Comparison of ENCODE assay signal across 17 cellular contexts in genomic region chr16:12288537-12289174, GRCh38.
"Had no signal": no experiment of that assay in that cellular context is flagged by ENCODE, and none has a peak within 500 bp of the region (broad histone marks: within the 10 kb centered on the region; RNA-seq: fewer than 3 reads in every experiment).

No MANE protein-coding gene starts in this region.

- H3K27ac ChIP-seq: upper lobe of left lung had no signal

- ATAC-seq: activated CD8-positive, alpha-beta T cell treated with anti-CD3 and anti-CD28 coated beads for 36 hours; activated T-helper 17 cell treated with anti-CD3 and anti-CD28 coated beads, Interleukin-2, amount 50 U/mL, for 72 hours; stimulated activated naive CD8-positive, alpha-beta T cell treated with anti-CD3 and anti-CD28 coated beads, Interleukin-15, Interleukin-2, amounts not matched to agents 100 U/mL and 50 U/mL, for 24 hours had no signal

- H3K4me3 ChIP-seq: hepatocyte, upper lobe of left lung had no signal

- DNase-seq: activated CD4-positive, alpha-beta T cell treated with anti-CD3 and anti-CD28 coated beads for 48 hours; activated CD4-positive, CD25-positive, alpha-beta regulatory T cell; activated CD8-positive, alpha-beta T cell treated with anti-CD3 and anti-CD28 coated beads for 36 hours; activated naive CD4-positive, alpha-beta T cell; activated naive CD8-positive, alpha-beta T cell treated with anti-CD3 and anti-CD28 coated beads for 36 hours; activated T-cell treated with anti-CD3 and anti-CD28 coated beads, Interleukin-2, amount 50 U/mL, for 1 hour; amniotic stem cell; foreskin fibroblast; left cardiac atrium; nucleus accumbens; stimulated activated CD4-positive, alpha-beta T cell treated with anti-CD3 and anti-CD28 coated beads, Interleukin-2, amount 100 ng/mL, for 24 hours; stimulated activated naive CD8-positive, alpha-beta T cell treated with anti-CD3 and anti-CD28 coated beads, Interleukin-15, Interleukin-2, amounts not matched to agents 100 U/mL and 50 U/mL, for 24 hours; T-helper 1 cell; T-helper 9 cell had no signal

- H3K27me3 ChIP-seq: hepatocyte, upper lobe of left lung had no signal

- H3K36me3 ChIP-seq: upper lobe of left lung had no signal

- H3K9me3 ChIP-seq: upper lobe of left lung had no signal
